ENCODE assay signal across 22 cellular contexts in genomic region chr20:62761058-62761758, GRCh38. TPM values are rescaled to one million over a fixed set of nuclear protein-coding genes. Genes with fewer than 3 reads are reported as not detected.
DNase-seq lines count a peak whose midpoint lies in the region; ATAC-seq, FAIRE-seq and TF ChIP-seq lines count a peak whose summit lies in the region.
"Had no signal": no experiment of that assay in that cellular context is flagged by ENCODE, and none has a peak within 500 bp of the region (broad histone marks: within the 10 kb centered on the region; RNA-seq: fewer than 3 reads in every experiment).

No MANE protein-coding gene starts in this region.

- H3K14ac ChIP-seq in trophoblast cell (ENCODE audit: low read length) = peak overlapping the region; percentile 13

- H2AFZ ChIP-seq in trophoblast cell (ENCODE audit: insufficient read depth, low read length, poor library complexity) = peak overlapping the region; percentile 35
- H2AFZ ChIP-seq: PC-9 had no signal

- no peak overlapping the region for H3K4me3 Mint-ChIP-seq in stimulated activated memory B cell treated with anti-CD40 and anti-IgM and Interleukin-4, amounts not matched to agents 10 μg/mL and 1 μg/mL and 100 μg/mL, for 72 hours
- H3K4me3 Mint-ChIP-seq: activated CD4-positive, alpha-beta T cell treated with anti-CD3 and anti-CD28 coated beads, Interleukin-2, amount 10 ng/mL, durations not matched to agents 7 days and 5 days; H9 had no signal

- TF ChIP-seq CTCF in kidney (IDR thresholded peaks at IDR 0.05; ENCODE audit: borderline replicate concordance, extremely low read depth, insufficient read depth) (no peak), foreskin keratinocyte (conservative IDR thresholded peaks at IDR 0.05) (no peak)

- peak overlapping the region; percentile 7 for H2BK120ac ChIP-seq in trophoblast cell (ENCODE audit: insufficient read depth, low read length, poor library complexity)

- no peaks in the 10 kb centered on the region for H3K36me3 Mint-ChIP-seq in stimulated activated memory B cell treated with anti-CD40 and anti-IgM and Interleukin-4, amounts not matched to agents 10 μg/mL and 1 μg/mL and 100 μg/mL, for 72 hours

- no peak overlapping the region for H4K91ac ChIP-seq in trophoblast cell (ENCODE audit: low read depth, low read length)

- no peak overlapping the region for H3K4me3 ChIP-seq in kidney (ENCODE audit: low read length in 2 of 2)
- no peak overlapping the region for H3K4me3 ChIP-seq in trophoblast cell (ENCODE audit: low read depth, low read length)
- H3K4me3 ChIP-seq: PC-9, skin epidermis, vagina had no signal

- no peak overlapping the region for H3K27ac Mint-ChIP-seq in stimulated activated memory B cell treated with anti-CD40 and anti-IgM and Interleukin-4, amounts not matched to agents 10 μg/mL and 1 μg/mL and 100 μg/mL, for 72 hours
- H3K27ac Mint-ChIP-seq: activated CD4-positive, alpha-beta T cell treated with anti-CD3 and anti-CD28 coated beads, Interleukin-2, amount 10 ng/mL, durations not matched to agents 7 days and 5 days had no signal

- H2BK5ac ChIP-seq in trophoblast cell (ENCODE audit: low read depth, low read length, poor library complexity) = no peak overlapping the region

- no peaks in the 10 kb centered on the region for H3K9me3 Mint-ChIP-seq in stimulated activated memory B cell treated with anti-CD40 and anti-IgM and Interleukin-4, amounts not matched to agents 10 μg/mL and 1 μg/mL and 100 μg/mL, for 72 hours
- H3K9me3 Mint-ChIP-seq: activated CD4-positive, alpha-beta T cell treated with anti-CD3 and anti-CD28 coated beads, Interleukin-2, amount 10 ng/mL, durations not matched to agents 7 days and 5 days; H9 had no signal

- no peak overlapping the region for H3K4ac ChIP-seq in trophoblast cell (ENCODE audit: low read depth, low read length)

- peak; percentile 37 for DNase-seq in GM03348 (ENCODE audit: low spot score)
- DNase-seq in SK-N-DZ (ENCODE audit: low spot score) = peak; percentile 46
- DNase-seq in kidney = peak; percentile 47
- no peak for DNase-seq in trophoblast cell
- no peak for DNase-seq in foreskin keratinocyte
- DNase-seq: activated CD4-positive, alpha-beta T cell treated with anti-CD3 and anti-CD28 coated beads, Interleukin-2, amount 10 ng/mL, durations not matched to agents 7 days and 5 days; activated gamma-delta T cell treated with Interleukin-2 at 50 U/mL for 16 hours; H9; NCI-H1105 treated with DMSO at 0.1 percent for 48 hours; NCI-H2171; NCI-H69; nucleus accumbens; stimulated activated CD4-positive, alpha-beta T cell treated with anti-CD3 and anti-CD28 coated beads, Interleukin-4, amount 100 ng/mL, for 24 hours had no signal

- H3K36me3 ChIP-seq in kidney (ENCODE audit: control insufficient read depth in 1 of 2, insufficient read depth in 2 of 2, low read length in 2 of 2) (no peaks in the 10 kb centered on the region), trophoblast cell (ENCODE audit: control insufficient read depth in 1 of 2, insufficient read depth in 2 of 2, low read length in 2 of 2) (no peaks in the 10 kb centered on the region)
- H3K36me3 ChIP-seq: vagina had no signal

- H3K4me1 ChIP-seq in kidney (ENCODE audit: control insufficient read depth in 1 of 2, insufficient read depth in 1 of 2, low read depth in 1 of 2, low read length in 2 of 2) = peaks cover 2 to 5% of the 10 kb centered on the region in 2 donors
- peaks cover 8 to 13% of the 10 kb centered on the region in 2 experiments for H3K4me1 ChIP-seq in trophoblast cell (ENCODE audit: control insufficient read depth in 1 of 2, insufficient read depth in 2 of 2, low read length in 2 of 2)
- H3K4me1 ChIP-seq in foreskin keratinocyte = no peaks in the 10 kb centered on the region
- H3K4me1 ChIP-seq: vagina had no signal

- peak overlapping the region; percentile 8 for H3K18ac ChIP-seq in trophoblast cell (ENCODE audit: low read length)

- no peak overlapping the region for H3K9ac ChIP-seq in kidney (ENCODE audit: low read length in 2 of 2)
- no peak overlapping the region for H3K9ac ChIP-seq in trophoblast cell (ENCODE audit: low read length)

- H3K27me3 Mint-ChIP-seq in stimulated activated memory B cell treated with anti-CD40 and anti-IgM and Interleukin-4, amounts not matched to agents 10 μg/mL and 1 μg/mL and 100 μg/mL, for 72 hours = peaks cover 89% of the 10 kb centered on the region

- no peak overlapping the region for H2BK12ac ChIP-seq in trophoblast cell (ENCODE audit: low read length)

- ATAC-seq in stimulated activated memory B cell treated with anti-CD40 and anti-IgM and Interleukin-4, amounts not matched to agents 10 μg/mL and 1 μg/mL and 100 μg/mL, for 72 hours = no peak
- no peak for ATAC-seq in HG03025 (IDR thresholded peaks at IDR 0.05; ENCODE audit: low FRiP score, unreplicated experiment)
- no peak for ATAC-seq in HG03196 (IDR thresholded peaks at IDR 0.05; ENCODE audit: unreplicated experiment)
- no peak for ATAC-seq in foreskin keratinocyte

- H3K27me3 ChIP-seq in trophoblast cell (ENCODE audit: insufficient read depth, low read length) (no peaks in the 10 kb centered on the region), foreskin keratinocyte (peaks cover 12% of the 10 kb centered on the region)
- H3K27me3 ChIP-seq: vagina had no signal

- H3K27ac ChIP-seq in kidney (ENCODE audit: low read depth in 2 of 2, low read length in 2 of 2) = no peak overlapping the region
- H3K27ac ChIP-seq in trophoblast cell (ENCODE audit: low read depth, low read length) = no peak overlapping the region
- no peak overlapping the region for H3K27ac ChIP-seq in foreskin keratinocyte
- H3K27ac ChIP-seq: PC-9, skin epidermis, vagina had no signal

- no peak overlapping the region for H4K12ac ChIP-seq in trophoblast cell (ENCODE audit: low read depth, low read length)

- peaks cover 0 to 3% of the 10 kb centered on the region in 2 donors for H3K9me3 ChIP-seq in kidney (ENCODE audit: control insufficient read depth in 1 of 2, low read length in 2 of 2)
- H3K9me3 ChIP-seq in trophoblast cell (ENCODE audit: insufficient read depth, low read depth, low read length) = peaks cover under 1% of the 10 kb centered on the region
- H3K9me3 ChIP-seq: vagina had no signal

- no CpG with 5 or more reads among the region's 22 CpGs for WGBS in trophoblast cell (ENCODE audit: extremely low coverage, insufficient coverage, insufficient read length)

- H3K4me1 Mint-ChIP-seq in stimulated activated memory B cell treated with anti-CD40 and anti-IgM and Interleukin-4, amounts not matched to agents 10 μg/mL and 1 μg/mL and 100 μg/mL, for 72 hours = no peaks in the 10 kb centered on the region
- H3K4me1 Mint-ChIP-seq: activated CD4-positive, alpha-beta T cell treated with anti-CD3 and anti-CD28 coated beads, Interleukin-2, amount 10 ng/mL, durations not matched to agents 7 days and 5 days had no signal

- H3K23ac ChIP-seq in trophoblast cell (ENCODE audit: low read length) = no peak overlapping the region

- intact Hi-C loops in kidney (cut with DNase I) = no loop called here

- no peak for FAIRE-seq in kidney (lab: Jason Lieb, UNC)
- FAIRE-seq: keratinocyte, TTC549 had no signal

- H3K79me1 ChIP-seq in trophoblast cell (ENCODE audit: low read length) = no peaks in the 10 kb centered on the region

- H4K8ac ChIP-seq in trophoblast cell (ENCODE audit: low read depth, low read length) = peak overlapping the region; percentile 66

- H2AK5ac ChIP-seq in trophoblast cell (ENCODE audit: low read length) = peak overlapping the region; percentile 43

- no peak overlapping the region for H3K4me2 ChIP-seq in trophoblast cell (ENCODE audit: low read length)
- H3K4me2 ChIP-seq: PC-9 had no signal

- peaks cover 2% of the 10 kb centered on the region for H3K79me2 ChIP-seq in trophoblast cell (ENCODE audit: control insufficient read depth, insufficient read depth, low read length, poor library complexity)

RNA-seq across cellular contexts. Expression of gene MRGBP, which starts 35.1 kb away (rescaled TPM):
- 32.5 and 36.2 TPM in 2 replicates for polyA plus RNA-seq in SK-N-DZ (2014; cell fraction: cytosol; rRNA removed)
- polyA plus RNA-seq in SK-N-DZ (2014; cell fraction: nucleus; rRNA removed) = 38.2 and 42.4 TPM in 2 replicates
- total RNA-seq in kidney = 7.6 TPM
- polyA plus RNA-seq in kidney (ENCODE audit: insufficient read depth, low read depth, low replicate concordance) = 9.0 TPM
- polyA plus RNA-seq in trophoblast cell (2013) = 13.3 and 13.7 TPM in 2 replicates
- 25.3 and 26.5 TPM in 2 replicates for total RNA-seq in foreskin keratinocyte
- 20.5 and 23.1 TPM in 2 replicates for polyA plus RNA-seq in foreskin keratinocyte

RNA-seq across cellular contexts. Expression of gene OGFR, which starts 43.4 kb away (rescaled TPM):
- 26.0 and 50.0 TPM in 2 replicates for polyA plus RNA-seq in SK-N-DZ (2014; cell fraction: cytosol; rRNA removed)
- polyA plus RNA-seq in SK-N-DZ (2014; cell fraction: nucleus; rRNA removed) = 40.1 and 56.7 TPM in 2 replicates
- 46.8 TPM for total RNA-seq in kidney
- polyA plus RNA-seq in kidney (ENCODE audit: insufficient read depth, low read depth, low replicate concordance) = 33.7 TPM
- polyA plus RNA-seq in trophoblast cell (2013) = 31.8 and 32.7 TPM in 2 replicates
- total RNA-seq in foreskin keratinocyte = 45.2 and 46.3 TPM in 2 replicates
- polyA plus RNA-seq in foreskin keratinocyte = 45.9 and 54.3 TPM in 2 replicates

RNA-seq across cellular contexts. Expression of gene NTSR1, which starts 52.6 kb away (rescaled TPM):
- polyA plus RNA-seq in SK-N-DZ (2014; cell fraction: cytosol; rRNA removed) = 0.64 and 0.86 TPM in 2 replicates
- polyA plus RNA-seq in SK-N-DZ (2014; cell fraction: nucleus; rRNA removed) = 1.0 and 1.5 TPM in 2 replicates
- total RNA-seq in kidney (0.09 TPM), foreskin keratinocyte (2.3 and 2.8 TPM in 2 replicates)
- polyA plus RNA-seq in kidney (ENCODE audit: insufficient read depth, low read depth, low replicate concordance) (not detected), foreskin keratinocyte (3.1 and 3.3 TPM in 2 replicates)
- 0.03 and 0.08 TPM in 2 replicates for polyA plus RNA-seq in trophoblast cell (2013)
- total RNA-seq: mesenteric fat pad had no signal

RNA-seq across cellular contexts. Expression of gene COL9A3, which starts 55.6 kb away (rescaled TPM):
- polyA plus RNA-seq in SK-N-DZ (2014; cell fraction: cytosol; rRNA removed) = 0.80 and 4.1 TPM in 2 replicates
- 27.0 and 28.9 TPM in 2 replicates for polyA plus RNA-seq in SK-N-DZ (2014; cell fraction: nucleus; rRNA removed)
- total RNA-seq in kidney = 4.3 TPM
- 2.3 TPM for polyA plus RNA-seq in kidney (ENCODE audit: insufficient read depth, low read depth, low replicate concordance)
- 243 and 264 TPM in 2 replicates for polyA plus RNA-seq in trophoblast cell (2013)
- total RNA-seq in foreskin keratinocyte = 10.1 and 10.8 TPM in 2 replicates
- 13.9 and 14.4 TPM in 2 replicates for polyA plus RNA-seq in foreskin keratinocyte
- total RNA-seq: activated CD4-positive, alpha-beta T cell treated with anti-CD3 and anti-CD28 coated beads, Interleukin-2, amount 10 ng/mL, durations not matched to agents 7 days and 5 days had no signal

Comparison
In these comparisons a context has a peak if more than half of its experiments do, and no peak if none do; other contexts are left out.
1. DNase-seq: peak in GM03348 (single experiment), SK-N-DZ (single experiment) and kidney (single experiment); none in trophoblast cell (0 of 2) and foreskin keratinocyte (0 of 2).